In genomic region chr1:106406114-106406513, GRCh38 we compare ENCODE assay signal across 21 cellular contexts.
"Had no signal": no experiment of that assay in that cellular context is flagged by ENCODE, and none has a peak within 500 bp of the region (broad histone marks: within the 10 kb centered on the region; RNA-seq: fewer than 3 reads in every experiment).

No MANE protein-coding gene starts in this region.

- DNase-seq: effector CD8-positive, alpha-beta T cell; endodermal cell; foreskin fibroblast; gastrocnemius medialis; head of caudate nucleus; left ventricle myocardium superior; lower lobe of right lung; naive thymus-derived CD8-positive, alpha-beta T cell; nephron progenitor cell; occipital lobe; ovary; posterior cingulate gyrus; psoas muscle; right cardiac atrium; sigmoid colon; stimulated activated CD4-positive, alpha-beta T cell treated with anti-CD3 and anti-CD28 coated beads, Interleukin-2, amount 100 ng/mL, for 24 hours; stimulated activated CD4-positive, alpha-beta T cell treated with anti-CD3 and anti-CD28 coated beads, Interleukin-4, amount 100 ng/mL, for 24 hours; stimulated activated naive CD8-positive, alpha-beta T cell treated with anti-CD3 and anti-CD28 coated beads, Interleukin-15, Interleukin-2, amounts not matched to agents 100 U/mL and 50 U/mL, for 24 hours; substantia nigra; testis; tibial artery had no signal
